In genomic region chr4:2827071-2827873, GRCh38 we compare ENCODE assay signal across 24 cellular contexts. TPM values are rescaled to one million over a fixed set of nuclear protein-coding genes. Genes with fewer than 3 reads are reported as not detected.
A peak's percentile ranks its signal among the peaks of the same experiment; 100 is the strongest.
DNase-seq lines count a peak whose midpoint lies in the region; ATAC-seq, FAIRE-seq and TF ChIP-seq lines count a peak whose summit lies in the region.
"Had no signal": no experiment of that assay in that cellular context is flagged by ENCODE, and none has a peak within 500 bp of the region (broad histone marks: within the 10 kb centered on the region; RNA-seq: fewer than 3 reads in every experiment).

No MANE protein-coding gene starts in this region.

- no peaks in the 10 kb centered on the region for H3K27me3 Mint-ChIP-seq in natural killer cell treated with Interleukin-12 subunit alpha and Interleukin-12 subunit beta and Interleukin-15 and Interleukin-18, amount 100 ng/mL, for 72 hours
- H3K27me3 Mint-ChIP-seq: activated CD8-positive, alpha-beta T cell treated with anti-CD3 and anti-CD28 coated beads for 36 hours had no signal

- DNase-seq in right lobe of liver, result peak in 2 of 3 donors; percentile 41 to 46
- no peak for DNase-seq in HepG2 (ENCODE audit: low spot score)
- peak in 4 of 5 donors; percentile 14 to 54 (median 20) for DNase-seq in heart left ventricle
- DNase-seq in natural killer cell treated with Interleukin-12 subunit alpha and Interleukin-12 subunit beta and Interleukin-15 and Interleukin-18, amount 100 ng/mL, for 72 hours (ENCODE audit: low spot score), result peak; percentile 46
- no peak for DNase-seq in D721Med (ENCODE audit: insufficient read length, low spot score)
- DNase-seq: ACHN; activated CD4-positive, CD25-positive, alpha-beta regulatory T cell; activated CD8-positive, alpha-beta T cell treated with anti-CD3 and anti-CD28 coated beads for 36 hours; activated effector memory CD4-positive, alpha-beta T cell treated with anti-CD3 and anti-CD28 coated beads, Interleukin-2, amount 50 U/mL, for 16 hours; dermis blood vessel endothelial cell; NCI-H1105; NCI-H2029 treated with DMSO at 0.1 percent for 48 hours; NCI-H2227 treated with DMSO at 0.1 percent for 48 hours; NCI-H748 treated with DMSO at 0.1 percent for 48 hours; T1000 had no signal

- FAIRE-seq in HepG2 (lab: Jason Lieb, UNC) (no peak), D721Med (lab: Jason Lieb, UNC) (no peak)
- FAIRE-seq: endometrium had no signal

- CTCF ChIA-PET in HepG2 (lab: Yijun Ruan, JAX; ENCODE audit: low intra/inter-chr PET ratio, low total read pairs), result no interaction called here

- 76% methylated on average over 7 of the region's 31 CpGs for WGBS in right lobe of liver (ENCODE audit: insufficient coverage, low coverage, low lambda C conversion rate, missing lambda C conversion rate)
- WGBS in HepG2 (ENCODE audit: low lambda C conversion rate), result 97% methylated on average over 23 of the region's 31 CpGs
- 92 to 96% (median 93%) methylated on average over 20 to 31 of the region's 31 CpGs for WGBS in heart left ventricle, 4 donors

- no peak overlapping the region for H3K4me2 ChIP-seq in HepG2 (ENCODE audit: low read depth, low read length)
- H3K4me2 ChIP-seq: BLaER1 treated with 17β-estradiol and CSF1 and Interleukin-3, amounts not matched to agents 10 nM and 100 nM; smooth muscle cell had no signal

- H3K4me1 Mint-ChIP-seq in natural killer cell treated with Interleukin-12 subunit alpha and Interleukin-12 subunit beta and Interleukin-15 and Interleukin-18, amount 100 ng/mL, for 72 hours (ENCODE audit: low read depth in 2 of 2), result peaks cover 16 to 41% of the 10 kb centered on the region in 2 donors

- H3K79me2 ChIP-seq in HepG2 (ENCODE audit: insufficient read depth, low read length), result no peaks in the 10 kb centered on the region

- peaks cover 0 to 70% (median 33%) of the 10 kb centered on the region in 4 donors for H3K36me3 ChIP-seq in right lobe of liver
- peaks cover 21 to 61% of the 10 kb centered on the region in 2 experiments; a peak in 4 of 5 replicates for H3K36me3 ChIP-seq in HepG2 (replicated peaks in 1 of 2; ENCODE audit: control insufficient read depth in 1 of 2, insufficient read depth in 2 of 2, low read length in 2 of 2)
- peaks cover 0 to 94% (median 66%) of the 10 kb centered on the region in 9 donors for H3K36me3 ChIP-seq in heart left ventricle
- H3K36me3 ChIP-seq: cardiac muscle cell had no signal

- TF ChIP-seq POLR2A in right lobe of liver (IDR thresholded peaks at IDR 0.05) (no peak), HepG2 (IDR thresholded peaks at IDR 0.05; ENCODE audit: insufficient read depth in 1 of 2, low read depth in 2 of 2, low read length in 2 of 2) (no peak), heart left ventricle (IDR thresholded peaks at IDR 0.05) (no peak)

- in situ Hi-C loops in HepG2 (cut with HindIII; ENCODE audit: extremely low pct_ligation_motif_present, low pct_unique_long_range_greater_than_20kb), result no loop called here

- H3K4me3 ChIP-seq in right lobe of liver, result no peak overlapping the region
- no peak overlapping the region for H3K4me3 ChIP-seq in HepG2 (replicated peaks in 1 of 3; ENCODE audit: insufficient read depth in 1 of 3, low read depth in 2 of 3, low read length in 3 of 3)
- no peak overlapping the region for H3K4me3 ChIP-seq in heart left ventricle
- H3K4me3 ChIP-seq: BLaER1 treated with 17β-estradiol and CSF1 and Interleukin-3, amounts not matched to agents 10 nM and 100 nM; cardiac muscle cell; gastrocnemius medialis; smooth muscle cell had no signal

- no peak overlapping the region for H3K4me3 Mint-ChIP-seq in natural killer cell treated with Interleukin-12 subunit alpha and Interleukin-12 subunit beta and Interleukin-15 and Interleukin-18, amount 100 ng/mL, for 72 hours
- H3K4me3 Mint-ChIP-seq: activated CD8-positive, alpha-beta T cell treated with anti-CD3 and anti-CD28 coated beads for 36 hours had no signal

- peaks cover 14% of the 10 kb centered on the region for H3K36me3 Mint-ChIP-seq in natural killer cell treated with Interleukin-12 subunit alpha and Interleukin-12 subunit beta and Interleukin-15 and Interleukin-18, amount 100 ng/mL, for 72 hours

- ATAC-seq in right lobe of liver (no peak), HepG2 (no peak), heart left ventricle (no peak), GM21381 (IDR thresholded peaks at IDR 0.05; ENCODE audit: unreplicated experiment) (no peak), GM19397 (IDR thresholded peaks at IDR 0.05; ENCODE audit: unreplicated experiment) (no peak), HG03095 (IDR thresholded peaks at IDR 0.05; ENCODE audit: unreplicated experiment) (no peak)
- ATAC-seq in natural killer cell treated with Interleukin-12 subunit alpha and Interleukin-12 subunit beta and Interleukin-15 and Interleukin-18, amount 100 ng/mL, for 72 hours, result no peak
- ATAC-seq: activated CD8-positive, alpha-beta T cell treated with anti-CD3 and anti-CD28 coated beads for 36 hours; gastrocnemius medialis had no signal

- no peaks in the 10 kb centered on the region for H3K9me3 Mint-ChIP-seq in natural killer cell treated with Interleukin-12 subunit alpha and Interleukin-12 subunit beta and Interleukin-15 and Interleukin-18, amount 100 ng/mL, for 72 hours
- H3K9me3 Mint-ChIP-seq: activated CD8-positive, alpha-beta T cell treated with anti-CD3 and anti-CD28 coated beads for 36 hours had no signal

- TF ChIP-seq EP300 in HepG2 (IDR thresholded peaks at IDR 0.05; ENCODE audit: low read depth in 2 of 2, low read length in 2 of 2) (no peak), HepG2 (CRISPR knock-in tag; IDR thresholded peaks at IDR 0.05; ENCODE audit: borderline replicate concordance) (no peak)

- no peak overlapping the region for H3K27ac Mint-ChIP-seq in natural killer cell treated with Interleukin-12 subunit alpha and Interleukin-12 subunit beta and Interleukin-15 and Interleukin-18, amount 100 ng/mL, for 72 hours
- H3K27ac Mint-ChIP-seq: activated CD8-positive, alpha-beta T cell treated with anti-CD3 and anti-CD28 coated beads for 36 hours had no signal

- no peak overlapping the region for H2AFZ ChIP-seq in HepG2 (ENCODE audit: low read length)

- H3K27me3 ChIP-seq in right lobe of liver (no peaks in the 10 kb centered on the region), HepG2 (ENCODE audit: control insufficient read depth in 1 of 2, insufficient read depth in 2 of 2, low read length in 2 of 2) (no peaks in the 10 kb centered on the region), heart left ventricle (no peaks in the 10 kb centered on the region)
- H3K27me3 ChIP-seq: cardiac muscle cell, gastrocnemius medialis, neutrophil had no signal

- peaks cover 0 to 13% (median 0%) of the 10 kb centered on the region in 4 donors for H3K4me1 ChIP-seq in right lobe of liver
- no peaks in the 10 kb centered on the region for H3K4me1 ChIP-seq in HepG2 (ENCODE audit: insufficient read depth, low read length)
- H3K4me1 ChIP-seq in heart left ventricle, result peaks cover 0 to 28% (median 3%) of the 10 kb centered on the region in 12 donors
- H3K4me1 ChIP-seq: gastrocnemius medialis had no signal

- POLR2A ChIA-PET in HepG2 (lab: Yijun Ruan, JAX), result no interaction called here

- H3K27ac ChIP-seq in right lobe of liver (no peak overlapping the region), HepG2 (ENCODE audit: extremely low read length, insufficient read depth, low read length) (no peak overlapping the region), heart left ventricle (no peak overlapping the region)
- H3K27ac ChIP-seq: BLaER1 treated with 17β-estradiol and CSF1 and Interleukin-3, amounts not matched to agents 10 nM and 100 nM; cardiac muscle cell; gastrocnemius medialis; neutrophil had no signal

- no peak overlapping the region for H3K9ac ChIP-seq in HepG2 (ENCODE audit: insufficient read depth, low read depth, low read length)
- H3K9ac ChIP-seq: BLaER1 treated with 17β-estradiol and CSF1 and Interleukin-3, amounts not matched to agents 10 nM and 100 nM had no signal

- no peak for TF ChIP-seq RAD21 in HepG2 (CRISPR knock-in tag; IDR thresholded peaks at IDR 0.05)

- TF ChIP-seq CTCF in right lobe of liver (IDR thresholded peaks at IDR 0.05), result no peak
- TF ChIP-seq CTCF in HepG2 (CRISPR knock-in tag; IDR thresholded peaks at IDR 0.05), result no peak
- no peak for TF ChIP-seq CTCF in heart left ventricle (IDR thresholded peaks at IDR 0.05)
- no peak for TF ChIP-seq CTCF in D721Med (IDR thresholded peaks at IDR 0.05; ENCODE audit: insufficient read depth, missing control alignments)

- H4K20me1 ChIP-seq in HepG2 (ENCODE audit: insufficient read depth, low read length), result no peaks in the 10 kb centered on the region

- intact Hi-C loops in right lobe of liver (cut with DNase I) (no loop called here), HepG2 (cut with micrococcal nuclease; ENCODE audit: unreplicated experiment) (no loop called here), heart left ventricle (cut with DNase I) (no loop called here)

- no peaks in the 10 kb centered on the region for H3K9me3 ChIP-seq in right lobe of liver
- H3K9me3 ChIP-seq in HepG2 (ENCODE audit: low read length), result no peaks in the 10 kb centered on the region
- no peaks in the 10 kb centered on the region for H3K9me3 ChIP-seq in heart left ventricle
- H3K9me3 ChIP-seq: BLaER1 treated with 17β-estradiol and CSF1 and Interleukin-3, amounts not matched to agents 10 nM and 100 nM; gastrocnemius medialis; neutrophil had no signal

- no TSS peak for BruUV-seq in HepG2 (replicated peaks; lab: Mats Ljungman, UMichigan)

RNA-seq across cellular contexts. Expression of gene ADD1, which starts 16.4 kb away (rescaled TPM):
- total RNA-seq in right lobe of liver, result 100 to 1,000 TPM in 3 of 6 experiments, 10 to 100 TPM in 3; 94.4 to 120 (median 103) TPM
- total RNA-seq in HepG2 (2016; rRNA removed; fragmentation: Illumina TruSeq; extraction: Trizol), result 122 and 133 TPM in 2 replicates
- 25.1 and 28.0 TPM in 2 replicates for total RNA-seq in HepG2 (2016; cell fraction: cytosol; rRNA removed; fragmentation: Illumina TruSeq; extraction: Trizol; ENCODE audit: low read depth)
- 104 and 117 TPM in 2 replicates for total RNA-seq in HepG2 (2016; cell fraction: insoluble cytoplasmic fraction; rRNA removed; fragmentation: Illumina TruSeq; extraction: Trizol)
- 56.9 and 59.3 TPM in 2 replicates for total RNA-seq in HepG2 (2016; cell fraction: membrane; rRNA removed; fragmentation: Illumina TruSeq; extraction: Trizol)
- 109 and 119 TPM in 2 replicates for total RNA-seq in HepG2 (2016; cell fraction: nucleus; rRNA removed; fragmentation: Illumina TruSeq; extraction: Trizol)
- 73.9 and 76.3 TPM in 2 replicates for polyA plus RNA-seq in HepG2 (2011; rRNA removed)
- 48.1 and 66.3 TPM in 2 replicates for polyA plus RNA-seq in HepG2 (2011; cell fraction: cytosol; rRNA removed)
- 210 and 221 TPM in 2 replicates for polyA plus RNA-seq in HepG2 (2011; cell fraction: nucleus; rRNA removed)
- 70.7 and 77.6 TPM in 2 replicates for polyA plus RNA-seq in HepG2 (2012)
- 11.6 and 13.4 TPM in 2 replicates for polyA plus RNA-seq in HepG2 (2016; cell fraction: cytosol; fragmentation: Illumina TruSeq; extraction: Trizol; ENCODE audit: low read depth)
- 90.6 and 120 TPM in 2 replicates for polyA plus RNA-seq in HepG2 (2016; cell fraction: insoluble cytoplasmic fraction; fragmentation: Illumina TruSeq; extraction: Trizol; ENCODE audit: low read depth)
- 40.3 and 41.9 TPM in 2 replicates for polyA plus RNA-seq in HepG2 (2016; cell fraction: membrane; fragmentation: Illumina TruSeq; extraction: Trizol; ENCODE audit: low read depth)
- 163 and 167 TPM in 2 replicates for polyA plus RNA-seq in HepG2 (2016; cell fraction: nucleus; fragmentation: Illumina TruSeq; extraction: Trizol; ENCODE audit: insufficient read depth, low read depth)
- polyA minus RNA-seq in HepG2 (2011; rRNA and poly(A)+ RNA removed; ENCODE audit: low replicate concordance), result 28.2 and 90.0 TPM in 2 replicates
- 43.0 and 48.4 TPM in 2 replicates for polyA minus RNA-seq in HepG2 (2011; cell fraction: cytosol; rRNA and poly(A)+ RNA removed)
- 99.5 and 109 TPM in 2 replicates for polyA minus RNA-seq in HepG2 (2011; cell fraction: nucleus; rRNA and poly(A)+ RNA removed)
- total RNA-seq in heart left ventricle, result 100 to 1,000 TPM; 179 to 275 (median 215) TPM
- 100 to 1,000 TPM; 193 to 269 TPM for polyA plus RNA-seq in heart left ventricle
- 100 to 1,000 TPM; 259 to 291 TPM for total RNA-seq in natural killer cell treated with Interleukin-12 subunit alpha and Interleukin-12 subunit beta and Interleukin-15 and Interleukin-18, amount 100 ng/mL, for 72 hours

RNA-seq across cellular contexts. Expression of gene SH3BP2, which starts 34.4 kb away (rescaled TPM):
- 10 to 100 TPM; 34.9 to 51.8 (median 40.7) TPM for total RNA-seq in right lobe of liver
- total RNA-seq in HepG2 (2016; rRNA removed; fragmentation: Illumina TruSeq; extraction: Trizol), result 7.0 and 16.9 TPM in 2 replicates
- 8.3 and 8.9 TPM in 2 replicates for total RNA-seq in HepG2 (2016; cell fraction: cytosol; rRNA removed; fragmentation: Illumina TruSeq; extraction: Trizol; ENCODE audit: low read depth)
- total RNA-seq in HepG2 (2016; cell fraction: insoluble cytoplasmic fraction; rRNA removed; fragmentation: Illumina TruSeq; extraction: Trizol), result 6.0 and 17.5 TPM in 2 replicates
- total RNA-seq in HepG2 (2016; cell fraction: membrane; rRNA removed; fragmentation: Illumina TruSeq; extraction: Trizol), result 10.1 and 13.2 TPM in 2 replicates
- 24.2 and 26.2 TPM in 2 replicates for total RNA-seq in HepG2 (2016; cell fraction: nucleus; rRNA removed; fragmentation: Illumina TruSeq; extraction: Trizol)
- polyA plus RNA-seq in HepG2 (2011; rRNA removed), result 34.5 and 38.6 TPM in 2 replicates
- polyA plus RNA-seq in HepG2 (2011; cell fraction: cytosol; rRNA removed), result 9.0 and 10.4 TPM in 2 replicates
- 190 and 200 TPM in 2 replicates for polyA plus RNA-seq in HepG2 (2011; cell fraction: nucleus; rRNA removed)
- 8.5 and 20.0 TPM in 2 replicates for polyA plus RNA-seq in HepG2 (2012)
- 8.6 and 9.1 TPM in 2 replicates for polyA plus RNA-seq in HepG2 (2016; cell fraction: cytosol; fragmentation: Illumina TruSeq; extraction: Trizol; ENCODE audit: low read depth)
- polyA plus RNA-seq in HepG2 (2016; cell fraction: insoluble cytoplasmic fraction; fragmentation: Illumina TruSeq; extraction: Trizol; ENCODE audit: low read depth), result 8.9 and 10.1 TPM in 2 replicates
- polyA plus RNA-seq in HepG2 (2016; cell fraction: membrane; fragmentation: Illumina TruSeq; extraction: Trizol; ENCODE audit: low read depth), result 12.6 and 15.4 TPM in 2 replicates
- polyA plus RNA-seq in HepG2 (2016; cell fraction: nucleus; fragmentation: Illumina TruSeq; extraction: Trizol; ENCODE audit: insufficient read depth, low read depth), result 68.6 and 68.9 TPM in 2 replicates
- polyA minus RNA-seq in HepG2 (2011; rRNA and poly(A)+ RNA removed; ENCODE audit: low replicate concordance), result 33.1 and 43.4 TPM in 2 replicates
- polyA minus RNA-seq in HepG2 (2011; cell fraction: cytosol; rRNA and poly(A)+ RNA removed), result 8.4 and 8.5 TPM in 2 replicates
- 60.7 and 63.2 TPM in 2 replicates for polyA minus RNA-seq in HepG2 (2011; cell fraction: nucleus; rRNA and poly(A)+ RNA removed)
- total RNA-seq in heart left ventricle, result 10 to 100 TPM; 10.4 to 70.2 (median 23.5) TPM
- 10 to 100 TPM; 17.1 to 24.5 TPM for polyA plus RNA-seq in heart left ventricle
- total RNA-seq in natural killer cell treated with Interleukin-12 subunit alpha and Interleukin-12 subunit beta and Interleukin-15 and Interleukin-18, amount 100 ng/mL, for 72 hours, result 100 to 1,000 TPM; 121 to 129 TPM

Comparison
In these comparisons a context has a peak if more than half of its experiments do, and no peak if none do; other contexts are left out.
1. DNase-seq: peak in right lobe of liver (2 of 3), heart left ventricle (4 of 5) and natural killer cell treated with Interleukin-12 subunit alpha and Interleukin-12 subunit beta and Interleukin-15 and Interleukin-18, amount 100 ng/mL, for 72 hours (single experiment); none in HepG2 (single experiment) and D721Med (single experiment).